ENCODE assay signal across 1 cellular context in the genomic region with DNA sequence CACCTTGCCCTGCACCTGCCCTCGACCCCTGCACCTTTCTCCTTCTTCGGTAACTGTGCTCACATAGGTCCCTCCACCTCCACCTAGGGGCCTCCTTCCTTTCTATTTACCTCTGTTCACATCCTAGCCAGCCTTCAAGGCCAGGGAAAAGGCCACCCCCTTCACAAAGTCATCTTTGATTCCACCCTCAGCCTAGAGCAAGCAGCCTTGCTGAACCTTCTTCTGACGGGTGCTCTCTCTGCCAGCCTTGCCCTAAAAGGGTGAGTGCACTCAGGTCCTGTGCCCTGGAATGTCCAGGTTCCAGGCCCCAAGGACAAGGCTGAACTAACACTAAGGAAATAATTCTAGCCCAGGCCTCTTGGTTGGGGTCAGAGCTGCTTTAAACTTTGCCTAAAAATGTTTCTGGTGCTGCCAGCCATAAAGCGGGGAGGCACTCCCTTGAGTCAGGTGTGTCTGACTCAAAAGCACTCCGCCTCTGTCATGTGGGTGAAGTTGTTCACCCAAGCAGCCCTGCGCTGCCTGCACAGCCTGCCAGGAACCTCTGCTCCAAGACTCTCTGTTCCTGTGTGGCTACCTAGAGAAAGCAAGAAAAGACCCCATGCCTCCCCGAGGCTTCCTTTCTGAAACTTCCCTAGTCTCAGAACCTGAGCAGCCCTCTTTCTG.
TF ChIP-seq lines count a peak whose summit lies in the region.

No MANE protein-coding gene starts in this region.

TF ChIP-seq in IMR-90, 13 proteins besides CTCF, POLR2A, EP300 and RAD21 (continued from another document):
- TF ChIP-seq ELK1 (IDR thresholded peaks at IDR 0.05; ENCODE audit: borderline replicate concordance, low read depth, low read length) (no peak), CHD1 (IDR thresholded peaks at IDR 0.05; ENCODE audit: low read depth, low read length) (no peak), FOS (IDR thresholded peaks at IDR 0.05; ENCODE audit: low read depth, low read length) (no peak), MXI1 (IDR thresholded peaks at IDR 0.05; ENCODE audit: borderline replicate concordance, low read depth, low read length) (no peak), USF2 (IDR thresholded peaks at IDR 0.05; ENCODE audit: low read depth, low read length) (no peak), SMC3 (IDR thresholded peaks at IDR 0.05; ENCODE audit: low read depth, low read length) (no peak), MAFK (IDR thresholded peaks at IDR 0.05; ENCODE audit: low read depth, low read length) (no peak), RFX5 (IDR thresholded peaks at IDR 0.05; ENCODE audit: low read depth, low read length) (no peak), MAZ (IDR thresholded peaks at IDR 0.05; ENCODE audit: borderline replicate concordance, low read depth, low read length) (no peak)
